In the genomic region with DNA sequence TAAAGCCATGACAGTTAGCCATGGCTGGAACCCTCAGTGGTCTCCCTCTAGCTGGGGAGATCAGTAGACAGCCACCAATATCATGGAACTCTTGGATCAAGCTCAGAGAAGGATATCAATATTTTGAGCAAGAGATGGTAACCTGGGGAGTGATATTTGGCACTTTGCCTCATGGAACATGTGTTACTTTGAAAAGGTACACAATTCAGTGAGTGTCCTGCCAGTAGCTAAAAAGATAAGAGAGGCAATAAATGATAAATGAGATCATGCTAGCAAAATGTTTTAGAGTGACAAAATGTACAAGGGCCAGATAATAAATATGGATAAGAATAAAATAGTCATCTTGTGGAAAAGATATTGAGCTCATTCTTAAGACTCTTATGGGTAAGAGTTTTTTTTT, we compare ENCODE assay signal across 33 cellular contexts.
"Had no signal": no experiment of that assay in that cellular context is flagged by ENCODE, and none has a peak within 500 bp of the region (broad histone marks: within the 10 kb centered on the region; RNA-seq: fewer than 3 reads in every experiment).

No MANE protein-coding gene starts in this region.

- H3K36me3 Mint-ChIP-seq: brain had no signal

- H3K4me1 ChIP-seq: adrenal gland, breast epithelium had no signal

- H3K27me3 ChIP-seq: adrenal gland, breast epithelium, cardiac muscle cell, dorsolateral prefrontal cortex had no signal

- H3K27ac ChIP-seq: adrenal gland, breast epithelium, cardiac muscle cell, coronary artery, dorsolateral prefrontal cortex, WERI-Rb-1 had no signal

- H3K9me3 ChIP-seq: adrenal gland, breast epithelium had no signal

- H3K9me3 Mint-ChIP-seq: brain had no signal

- ATAC-seq: activated CD4-positive, CD25-positive, alpha-beta regulatory T cell treated with anti-CD3 and anti-CD28 coated beads, Interleukin-2, amount 50 U/mL, for 24 hours; activated CD8-positive, alpha-beta T cell treated with anti-CD3 and anti-CD28 coated beads for 36 hours; activated naive CD8-positive, alpha-beta T cell treated with anti-CD3 and anti-CD28 coated beads, Interleukin-2, amount 50 U/mL, for 24 hours; activated T-cell treated with anti-CD3 and anti-CD28 coated beads, Interleukin-2, amount 50 U/mL, for 4 hours; activated T-helper 17 cell treated with anti-CD3 and anti-CD28 coated beads, Interleukin-2, amount 50 U/mL, for 72 hours; esophagus mucosa had no signal

- DNase-seq: activated B cell treated with CpG ODN at 0.5 μM for 24 hours; activated CD4-positive, alpha-beta T cell treated with anti-CD3 and anti-CD28 coated beads for 48 hours; activated CD4-positive, alpha-beta T cell treated with anti-CD3 and anti-CD28 coated beads, Interleukin-2, amount 50 U/mL, for 1 hour; activated CD4-positive, alpha-beta T cell treated with anti-CD3 and anti-CD28 coated beads, Interleukin-2, amount 50 U/mL, for 48 hours; activated CD8-positive, alpha-beta memory T cell treated with anti-CD3 and anti-CD28 coated beads for 24 hours; activated CD8-positive, alpha-beta T cell treated with anti-CD3 and anti-CD28 coated beads for 36 hours; activated effector memory CD4-positive, alpha-beta T cell treated with Interleukin-2 at 50 U/mL for 16 hours; activated gamma-delta T cell treated with Interleukin-2 at 50 U/mL for 16 hours; activated naive CD4-positive, alpha-beta T cell treated with anti-CD3 and anti-CD28 coated beads, Interleukin-2, amount 50 U/mL, for 16 hours; activated naive CD4-positive, alpha-beta T cell treated with Interleukin-2 at 50 U/mL for 16 hours; activated naive CD8-positive, alpha-beta T cell treated with anti-CD3 and anti-CD28 coated beads for 36 hours; activated naive CD8-positive, alpha-beta T cell treated with anti-CD3 and anti-CD28 coated beads, Interleukin-2, amount 50 U/mL, for 24 hours; activated T-cell treated with anti-CD3 and anti-CD28 coated beads, Interleukin-2, amount 50 U/mL, for 4 hours; adrenal gland; amygdala; aorta; central memory CD4-positive, alpha-beta T cell; dorsolateral prefrontal cortex; effector memory CD4-positive, alpha-beta T cell; endodermal cell; foreskin fibroblast; head of caudate nucleus; hippocampal formation; T-helper 2 cell; WERI-Rb-1 had no signal

- H3K4me3 ChIP-seq: adrenal gland, breast epithelium, cardiac muscle cell, coronary artery, dorsolateral prefrontal cortex had no signal

- H3K27ac Mint-ChIP-seq: activated B cell treated with CpG ODN at 0.5 μM for 24 hours; activated CD8-positive, alpha-beta T cell treated with anti-CD3 and anti-CD28 coated beads for 36 hours; activated naive CD8-positive, alpha-beta T cell treated with anti-CD3 and anti-CD28 coated beads for 36 hours; activated naive CD8-positive, alpha-beta T cell treated with anti-CD3 and anti-CD28 coated beads, Interleukin-2, amount 50 U/mL, for 24 hours; activated T-helper 17 cell treated with anti-CD3 and anti-CD28 coated beads, Interleukin-2, amount 50 U/mL, for 72 hours; brain; dendritic cell treated with granulocyte-macrophage colony-stimulating factor and Interleukin-4, amounts not matched to agents 40 ng/mL and 50 ng/mL, for 4 days; endodermal cell had no signal

- H3K36me3 ChIP-seq: adrenal gland, breast epithelium, cardiac muscle cell, WERI-Rb-1 had no signal
